ENCODE assay signal across 1 cellular context in the genomic region with DNA sequence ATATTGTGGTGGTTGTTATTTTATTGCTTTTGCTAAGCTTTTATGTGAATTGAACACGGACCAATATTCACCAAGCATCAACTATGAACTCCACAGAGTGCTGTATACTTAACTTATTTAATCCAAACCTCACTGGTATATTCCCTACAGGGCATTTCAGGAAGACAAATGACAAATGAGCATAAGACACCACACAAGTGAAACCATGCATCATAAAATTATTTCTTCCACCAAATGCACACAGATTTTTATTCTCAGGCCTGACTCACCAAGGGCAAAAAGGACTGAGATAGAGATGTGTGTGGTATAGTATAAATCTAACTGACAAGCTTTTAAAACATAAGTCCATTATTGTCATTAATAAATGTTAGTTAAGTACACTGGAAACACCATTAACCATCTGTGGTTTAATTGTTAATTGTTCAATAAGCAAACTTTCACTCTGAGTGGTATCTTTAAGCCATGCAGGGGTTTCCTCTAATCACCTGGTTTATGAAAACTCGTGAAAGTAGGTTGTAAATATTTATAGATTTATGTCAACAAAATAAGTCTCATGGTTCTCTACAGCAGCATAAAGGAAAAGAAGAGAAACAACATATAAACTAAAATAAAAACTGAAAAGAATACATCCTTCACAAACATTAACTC.
TF ChIP-seq lines count a peak whose summit lies in the region.

No MANE protein-coding gene starts in this region.

TF ChIP-seq in GM12878, 131 proteins besides CTCF, POLR2A, EP300 and RAD21 (continued from another document):
- TF ChIP-seq, protein P1, sequence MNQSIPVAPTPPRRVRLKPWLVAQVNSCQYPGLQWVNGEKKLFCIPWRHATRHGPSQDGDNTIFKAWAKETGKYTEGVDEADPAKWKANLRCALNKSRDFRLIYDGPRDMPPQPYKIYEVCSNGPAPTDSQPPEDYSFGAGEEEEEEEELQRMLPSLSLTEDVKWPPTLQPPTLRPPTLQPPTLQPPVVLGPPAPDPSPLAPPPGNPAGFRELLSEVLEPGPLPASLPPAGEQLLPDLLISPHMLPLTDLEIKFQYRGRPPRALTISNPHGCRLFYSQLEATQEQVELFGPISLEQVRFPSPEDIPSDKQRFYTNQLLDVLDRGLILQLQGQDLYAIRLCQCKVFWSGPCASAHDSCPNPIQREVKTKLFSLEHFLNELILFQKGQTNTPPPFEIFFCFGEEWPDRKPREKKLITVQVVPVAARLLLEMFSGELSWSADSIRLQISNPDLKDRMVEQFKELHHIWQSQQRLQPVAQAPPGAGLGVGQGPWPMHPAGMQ (IDR thresholded peaks at IDR 0.05; ENCODE audit: borderline replicate concordance) = no peak
- no peak for TF ChIP-seq RFX5 (IDR thresholded peaks at IDR 0.05; ENCODE audit: low read depth, low read length)
